1 cellular context compared by ENCODE assay signal in the genomic region with DNA sequence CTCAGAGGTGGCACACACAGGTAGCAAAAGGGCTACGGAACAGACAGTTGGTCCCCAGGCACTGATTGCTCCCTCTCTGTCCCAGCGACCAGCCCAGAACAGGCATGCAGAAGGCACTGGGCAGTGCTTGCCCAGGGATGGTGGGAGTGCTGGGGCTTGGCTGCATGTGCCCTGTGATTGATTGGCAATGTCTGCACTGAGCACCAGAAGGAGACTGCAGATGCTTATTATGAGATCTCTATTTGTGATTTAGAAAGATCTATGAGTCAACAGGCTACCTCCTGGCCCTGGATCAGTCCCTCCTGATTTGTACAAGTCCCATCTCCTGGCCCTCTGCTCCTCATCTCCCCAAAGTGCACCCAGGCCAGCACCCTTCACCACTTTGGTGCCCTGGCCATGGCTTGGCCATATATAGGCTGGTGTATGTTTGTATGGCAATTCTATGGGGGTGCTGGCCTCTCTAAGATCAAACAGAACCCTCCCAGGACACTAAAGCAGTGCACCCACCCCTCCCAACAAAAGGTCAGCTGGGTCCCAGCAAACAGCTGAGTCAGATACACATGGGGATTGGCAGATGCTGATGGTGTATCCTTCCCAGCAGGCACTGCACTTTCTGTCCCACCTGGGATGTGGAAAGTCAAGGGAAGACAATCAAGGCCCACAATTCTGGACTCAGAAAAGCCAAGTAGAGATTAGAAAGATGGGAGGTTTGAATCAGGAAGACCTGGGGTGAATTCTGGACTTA.
TF ChIP-seq lines count a peak whose summit lies in the region.

No MANE protein-coding gene starts in this region.

TF ChIP-seq in K562, 482 proteins besides CTCF, POLR2A, EP300 and RAD21:
- peak; percentile 12; the same call in 1 of the 2 replicates for TF ChIP-seq ZNF316 (IDR thresholded peaks at IDR 0.05)
- no peak for TF ChIP-seq ADNP (tag; IDR thresholded peaks at IDR 0.05)
- TF ChIP-seq KDM2B (CRISPR knock-in tag; IDR thresholded peaks at IDR 0.05), result no peak
- TF ChIP-seq KLF16 (IDR thresholded peaks at IDR 0.05), result no peak
- no peak for TF ChIP-seq RBM15 (IDR thresholded peaks at IDR 0.05; ENCODE audit: insufficient read depth, low read length)
- TF ChIP-seq CBX5 (IDR thresholded peaks at IDR 0.05; ENCODE audit: borderline replicate concordance, low read depth), result no peak
- TF ChIP-seq FOXK2 (conservative IDR thresholded peaks at IDR 0.05 in 1 of 2, IDR thresholded peaks at IDR 0.05 in 1 of 2; ENCODE audit: low read depth in 2 of 2), result no peak
- TF ChIP-seq ZNF133 (CRISPR knock-in tag; IDR thresholded peaks at IDR 0.05), result no peak
TF ChIP-seq in K562: peak in this region for 1.
